16 cellular contexts compared by ENCODE assay signal in genomic region chr3:149475451-149476060, GRCh38. TPM values are rescaled to one million over a fixed set of nuclear protein-coding genes. Genes with fewer than 3 reads are reported as not detected.
A peak's percentile ranks its signal among the peaks of the same experiment; 100 is the strongest.
DNase-seq lines count a peak whose midpoint lies in the region; ATAC-seq and TF ChIP-seq lines count a peak whose summit lies in the region.
"Had no signal": no experiment of that assay in that cellular context is flagged by ENCODE, and none has a peak within 500 bp of the region (broad histone marks: within the 10 kb centered on the region; RNA-seq: fewer than 3 reads in every experiment).

No MANE protein-coding gene starts in this region.

- in situ Hi-C loops in ACHN (cut with HindIII; ENCODE audit: low pct_ligation_motif_present, low pct_unique_long_range_greater_than_20kb, low sequenced_read_pairs): no loop called here
- in situ Hi-C loops in Panc1 (cut with HindIII; ENCODE audit: low pct_unique_long_range_greater_than_20kb, low sequenced_read_pairs): no loop called here

- H3K9me3 ChIP-seq in Panc1 (ENCODE audit: control insufficient read depth, insufficient read depth, low read depth, low read length) (no peaks in the 10 kb centered on the region), neutrophil (no peaks in the 10 kb centered on the region)

- no peaks in the 10 kb centered on the region for H3K36me3 ChIP-seq in Panc1 (ENCODE audit: control insufficient read depth, insufficient read depth, low read length)
- H3K36me3 ChIP-seq in neutrophil: no peaks in the 10 kb centered on the region

- H3K4me3 ChIP-seq in Panc1 (ENCODE audit: low read depth in 2 of 2, low read length in 2 of 2): no peak overlapping the region
- H3K4me3 ChIP-seq in neutrophil (ENCODE audit: low read depth in 1 of 2, low read length in 1 of 2): peak overlapping the region in 1 of 2 experiments; percentile 24

- H3K27me3 ChIP-seq in Panc1 (ENCODE audit: control insufficient read depth, insufficient read depth, low read length) (no peaks in the 10 kb centered on the region), neutrophil (no peaks in the 10 kb centered on the region)

- POLR2A ChIA-PET in Panc1 (lab: Charles Lee): no interaction called here

- no TSS peak for BruUV-seq in Panc1 (replicated peaks; lab: Mats Ljungman, UMichigan)

- ATAC-seq in Panc1 (no peak), left lobe of liver (peak; percentile 15), GM18511 (IDR thresholded peaks at IDR 0.05; ENCODE audit: unreplicated experiment) (no peak), HG03175 (IDR thresholded peaks at IDR 0.05; ENCODE audit: unreplicated experiment) (no peak), GM21786 (IDR thresholded peaks at IDR 0.05; ENCODE audit: unreplicated experiment) (no peak)

- H3K4me1 ChIP-seq in Panc1 (ENCODE audit: control insufficient read depth, insufficient read depth, low read length) (peaks cover 35% of the 10 kb centered on the region), neutrophil (ENCODE audit: control insufficient read depth in 1 of 2, insufficient read depth in 1 of 2, low read depth in 1 of 2, low read length in 1 of 2) (peaks cover 23 to 26% of the 10 kb centered on the region in 2 experiments)

- TF ChIP-seq CTCF in Panc1 (IDR thresholded peaks at IDR 0.05) (no peak), neutrophil (IDR thresholded peaks at IDR 0.05) (no peak)

- CTCF ChIA-PET in Panc1 (lab: Charles Lee): no interaction called here

- intact Hi-C loops in Panc1 (cut with micrococcal nuclease; ENCODE audit: unreplicated experiment): no loop called here

- peak overlapping the region; percentile 68 for H3K27ac ChIP-seq in Panc1 (ENCODE audit: low read length)
- peak overlapping the region; percentile 73 for H3K27ac ChIP-seq in neutrophil

- DNase-seq in ACHN (peak; percentile 73), Panc1 (ENCODE audit: low read depth, low spot score) (no peak), left lobe of liver (ENCODE audit: low spot score) (no peak), glomerular visceral epithelial cell (ENCODE audit: extremely low spot score) (no peak)
- DNase-seq: CD4-positive, CD25-positive, alpha-beta regulatory T cell; HCEC 1CT; KBM-7; NCI-H1092; NCI-H446 had no signal

RNA-seq across cellular contexts. Expression of gene TM4SF4, which starts 1.1 kb away (rescaled TPM):
- 0.46 TPM for total RNA-seq in Panc1 (2021; ENCODE audit: unreplicated experiment)
- polyA plus RNA-seq in Panc1 (2012; ENCODE audit: insufficient read length): not detected
- 220 TPM for total RNA-seq in left lobe of liver
- total RNA-seq: A172; CD4-positive, CD25-positive, alpha-beta regulatory T cell; MCF 10A; SK-MEL-5 had no signal
- polyA plus RNA-seq: CD4-positive, CD25-positive, alpha-beta regulatory T cell had no signal

Comparison
In these comparisons a context has a peak if more than half of its experiments do, and no peak if none do; other contexts are left out.
1. RNA of gene TM4SF4, which starts 1.1 kb away (total RNA-seq): 220 TPM in left lobe of liver (single experiment); 0.46 TPM in Panc1 (single experiment); every median in the first group is over 100 times any median in the second.